In genomic region chr9:124360277-124360676, GRCh38 we compare ENCODE assay signal across 18 cellular contexts. TPM values are rescaled to one million over a fixed set of nuclear protein-coding genes. Genes with fewer than 3 reads are reported as not detected.
DNase-seq lines count a peak whose midpoint lies in the region; ATAC-seq and TF ChIP-seq lines count a peak whose summit lies in the region.
"Had no signal": no experiment of that assay in that cellular context is flagged by ENCODE, and none has a peak within 500 bp of the region (broad histone marks: within the 10 kb centered on the region; RNA-seq: fewer than 3 reads in every experiment).

No MANE protein-coding gene starts in this region.

- peaks cover 3% of the 10 kb centered on the region for H3K36me3 ChIP-seq in CD4-positive, alpha-beta memory T cell (ENCODE audit: insufficient read depth, low read length)
- H3K36me3 ChIP-seq in liver (ENCODE audit: control insufficient read depth in 4 of 4, insufficient read depth in 3 of 4, low read depth in 1 of 4, low read length in 3 of 4) (peaks cover 0 to 14% (median 2%) of the 10 kb centered on the region in 4 donors), adrenal gland (replicated peaks in 1 of 2) (peaks cover 0 to 4% of the 10 kb centered on the region in 2 donors)

- ATAC-seq in activated B cell treated with CpG ODN at 0.5 μM for 24 hours (ENCODE audit: low read depth), result no peak

- peaks cover 43 to 69% (median 55%) of the 10 kb centered on the region in 4 donors for H3K4me1 Mint-ChIP-seq in CD4-positive, alpha-beta memory T cell
- peaks cover 6% of the 10 kb centered on the region for H3K4me1 Mint-ChIP-seq in activated B cell treated with CpG ODN at 0.5 μM for 24 hours

- H3K4me3 ChIP-seq in CD4-positive, alpha-beta memory T cell (ENCODE audit: low read length in 2 of 2), result no peak overlapping the region
- H3K4me3 ChIP-seq in liver (ENCODE audit: low read depth in 1 of 3, low read length in 3 of 3) (no peak overlapping the region), adrenal gland (no peak overlapping the region)
- H3K4me3 ChIP-seq: GM23248, MG63, spleen had no signal

- H3K4me1 ChIP-seq in CD4-positive, alpha-beta memory T cell (ENCODE audit: insufficient read depth, low read length), result peaks cover 30% of the 10 kb centered on the region
- peaks cover 5 to 33% (median 19%) of the 10 kb centered on the region in 4 donors for H3K4me1 ChIP-seq in liver (ENCODE audit: control insufficient read depth in 4 of 4, insufficient read depth in 4 of 4, low read length in 3 of 4)
- peaks cover 8 to 39% of the 10 kb centered on the region in 2 donors for H3K4me1 ChIP-seq in adrenal gland (replicated peaks in 1 of 2)

- intact Hi-C loops in CD4-positive, alpha-beta memory T cell (cut with micrococcal nuclease), result no loop called here
- intact Hi-C loops in activated B cell treated with CpG ODN at 0.5 μM for 24 hours (cut with micrococcal nuclease), result no loop called here
- intact Hi-C loops in adrenal gland (cut with DNase I), result no loop called here

- CTCF ChIA-PET in CD4-positive, alpha-beta memory T cell (lab: Charles Lee; ENCODE audit: partially characterized antibody), result no interaction called here
- CTCF ChIA-PET in activated B cell treated with CpG ODN at 0.5 μM for 24 hours (lab: Charles Lee) (no interaction called here), HEK293T (lab: Yijun Ruan, JAX) (no interaction called here)

- TF ChIP-seq RAD21 in liver (IDR thresholded peaks at IDR 0.05), result no peak

- no peak for TF ChIP-seq POLR2A in adrenal gland (IDR thresholded peaks at IDR 0.05)

- peaks cover 17 to 40% of the 10 kb centered on the region in 2 donors for H3K36me3 Mint-ChIP-seq in CD4-positive, alpha-beta memory T cell
- H3K36me3 Mint-ChIP-seq in activated B cell treated with CpG ODN at 0.5 μM for 24 hours (ENCODE audit: low read depth), result peaks cover 77% of the 10 kb centered on the region

- no peaks in the 10 kb centered on the region for H3K9me3 ChIP-seq in CD4-positive, alpha-beta memory T cell (ENCODE audit: control insufficient read depth in 1 of 2, low read length in 2 of 2)
- H3K9me3 ChIP-seq in liver (ENCODE audit: control insufficient read depth in 4 of 4, low read length in 3 of 4), result no peaks in the 10 kb centered on the region
- no peaks in the 10 kb centered on the region for H3K9me3 ChIP-seq in adrenal gland (replicated peaks in 1 of 3)
- H3K9me3 ChIP-seq: MG63, spleen had no signal

- no peaks in the 10 kb centered on the region for H3K27me3 ChIP-seq in CD4-positive, alpha-beta memory T cell (ENCODE audit: insufficient read depth, low read length)
- H3K27me3 ChIP-seq in liver (ENCODE audit: control insufficient read depth in 4 of 4, insufficient read depth in 4 of 4, low read length in 3 of 4), result no peaks in the 10 kb centered on the region
- H3K27me3 ChIP-seq in adrenal gland, result no peaks in the 10 kb centered on the region
- H3K27me3 ChIP-seq: MG63, spleen had no signal

- peak overlapping the region in 5 of 7 donors; percentile 62 to 72 (median 68) for H3K27ac Mint-ChIP-seq in CD4-positive, alpha-beta memory T cell
- peak overlapping the region; percentile 53 for H3K27ac Mint-ChIP-seq in activated B cell treated with CpG ODN at 0.5 μM for 24 hours

- DNase-seq in NCI-H2171 treated with DMSO at 0.1 percent for 48 hours (lab: John Stamatoyannopoulos, UW), result peak; percentile 3
- no peak for DNase-seq in NCI-H2171 (lab: John Stamatoyannopoulos, UW)
- no peak for DNase-seq in CD4-positive, alpha-beta memory T cell
- no peak for DNase-seq in activated B cell treated with CpG ODN at 0.5 μM for 24 hours
- DNase-seq in HEK293T (ENCODE audit: extremely low spot score), result no peak
- no peak for DNase-seq in activated CD4-positive, alpha-beta T cell treated with anti-CD3 and anti-CD28 coated beads for 4 hours
- no peak for DNase-seq in adrenal gland
- DNase-seq: activated CD8-positive, alpha-beta memory T cell treated with anti-CD3 and anti-CD28 coated beads for 24 hours; AML-193; GM23248; MG63; NCI-H1436 treated with DMSO at 0.1 percent for 48 hours; NCI-H526 treated with DMSO at 0.1 percent for 48 hours; retina; spleen; stimulated activated CD4-positive, alpha-beta T cell treated with anti-CD3 and anti-CD28 coated beads, Interleukin-4, amount 100 ng/mL, for 1 hour; T1000 had no signal

- no peak overlapping the region for H3K9ac ChIP-seq in liver (ENCODE audit: low read depth in 1 of 2, low read length in 2 of 2)
- H3K9ac ChIP-seq: GM23248 had no signal

- no peak overlapping the region for H3K27ac ChIP-seq in CD4-positive, alpha-beta memory T cell (ENCODE audit: low read depth, low read length)
- H3K27ac ChIP-seq in liver (ENCODE audit: low read depth in 1 of 2, low read length in 2 of 2) (no peak overlapping the region), adrenal gland (no peak overlapping the region)
- H3K27ac ChIP-seq: GM23248, spleen had no signal

- H3K4me3 Mint-ChIP-seq in CD4-positive, alpha-beta memory T cell, result no peak overlapping the region
- no peak overlapping the region for H3K4me3 Mint-ChIP-seq in activated B cell treated with CpG ODN at 0.5 μM for 24 hours

- H3K9me3 Mint-ChIP-seq in CD4-positive, alpha-beta memory T cell, result peaks cover 0 to 3% (median 0%) of the 10 kb centered on the region in 8 donors
- no peaks in the 10 kb centered on the region for H3K9me3 Mint-ChIP-seq in activated B cell treated with CpG ODN at 0.5 μM for 24 hours

- TF ChIP-seq CTCF in activated B cell treated with CpG ODN at 0.5 μM for 24 hours (IDR thresholded peaks at IDR 0.05) (no peak), liver (IDR thresholded peaks at IDR 0.05; ENCODE audit: low read depth, low read length, missing input control) (peak; percentile 0), adrenal gland (IDR thresholded peaks at IDR 0.05) (no peak)

- no peaks in the 10 kb centered on the region for H3K27me3 Mint-ChIP-seq in CD4-positive, alpha-beta memory T cell
- no peaks in the 10 kb centered on the region for H3K27me3 Mint-ChIP-seq in activated B cell treated with CpG ODN at 0.5 μM for 24 hours

- POLR2A ChIA-PET in CD4-positive, alpha-beta memory T cell (lab: Charles Lee; ENCODE audit: partially characterized antibody), result no interaction called here
- POLR2A ChIA-PET in activated B cell treated with CpG ODN at 0.5 μM for 24 hours (lab: Charles Lee), result no interaction called here
- POLR2A ChIA-PET in HEK293T (lab: Yijun Ruan, JAX), result no interaction called here

- WGBS in liver, result 93% methylated on average over 9 of the region's 9 CpGs
- 71 to 80% (median 76%) methylated on average over 9 of the region's 9 CpGs for WGBS in adrenal gland, 4 donors

TF ChIP-seq in liver, 16 proteins besides CTCF, POLR2A, EP300 and RAD21 (continues in another document):
- TF ChIP-seq MAX (IDR thresholded peaks at IDR 0.05), result no peak
- no peak for TF ChIP-seq HNF4G (IDR thresholded peaks at IDR 0.05)
- TF ChIP-seq, protein P1, sequence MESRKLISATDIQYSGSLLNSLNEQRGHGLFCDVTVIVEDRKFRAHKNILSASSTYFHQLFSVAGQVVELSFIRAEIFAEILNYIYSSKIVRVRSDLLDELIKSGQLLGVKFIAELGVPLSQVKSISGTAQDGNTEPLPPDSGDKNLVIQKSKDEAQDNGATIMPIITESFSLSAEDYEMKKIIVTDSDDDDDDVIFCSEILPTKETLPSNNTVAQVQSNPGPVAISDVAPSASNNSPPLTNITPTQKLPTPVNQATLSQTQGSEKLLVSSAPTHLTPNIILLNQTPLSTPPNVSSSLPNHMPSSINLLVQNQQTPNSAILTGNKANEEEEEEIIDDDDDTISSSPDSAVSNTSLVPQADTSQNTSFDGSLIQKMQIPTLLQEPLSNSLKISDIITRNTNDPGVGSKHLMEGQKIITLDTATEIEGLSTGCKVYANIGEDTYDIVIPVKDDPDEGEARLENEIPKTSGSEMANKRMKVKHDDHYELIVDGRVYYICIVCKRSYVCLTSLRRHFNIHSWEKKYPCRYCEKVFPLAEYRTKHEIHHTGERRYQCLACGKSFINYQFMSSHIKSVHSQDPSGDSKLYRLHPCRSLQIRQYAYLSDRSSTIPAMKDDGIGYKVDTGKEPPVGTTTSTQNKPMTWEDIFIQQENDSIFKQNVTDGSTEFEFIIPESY (IDR thresholded peaks at IDR 0.05), result no peak
- TF ChIP-seq GABPA (IDR thresholded peaks at IDR 0.05 in 1 of 2, conservative IDR thresholded peaks at IDR 0.05 in 1 of 2), result no peak
- TF ChIP-seq NR2F2 (IDR thresholded peaks at IDR 0.05), result no peak
- TF ChIP-seq JUND (IDR thresholded peaks at IDR 0.05), result no peak
- TF ChIP-seq YY1 (IDR thresholded peaks at IDR 0.05), result no peak

TF ChIP-seq in HEK293T, 16 proteins besides CTCF, POLR2A, EP300 and RAD21:
- TF ChIP-seq ZNF384 (IDR thresholded peaks at IDR 0.05) (no peak), PKNOX1 (IDR thresholded peaks at IDR 0.05) (no peak), CTBP1 (IDR thresholded peaks at IDR 0.05; ENCODE audit: borderline replicate concordance) (no peak)
TF ChIP-seq in HEK293T: peak in this region for 0.

RNA-seq across cellular contexts. Expression of gene PSMB7, which starts 55.0 kb away (rescaled TPM):
- total RNA-seq in CD4-positive, alpha-beta memory T cell, result 10 to 100 TPM; 56.9 to 58.6 TPM
- 100 to 1,000 TPM; 168 to 226 TPM for polyA plus RNA-seq in CD4-positive, alpha-beta memory T cell
- total RNA-seq in activated B cell treated with CpG ODN at 0.5 μM for 24 hours, result 120 and 140 TPM in 2 replicates
- total RNA-seq in liver, result 100 to 1,000 TPM in 1 of 2 donors, 10 to 100 TPM in 1; 90.9 to 102 TPM
- polyA plus RNA-seq in liver, result 100 to 1,000 TPM; 166 to 183 TPM
- total RNA-seq in adrenal gland, result 100 to 1,000 TPM; 107 to 258 (median 155) TPM
- polyA plus RNA-seq in adrenal gland, result 100 to 1,000 TPM; 132 to 376 (median 304) TPM
